8 cellular contexts compared by ENCODE assay signal in genomic region chr12:19544351-19544750, GRCh38.
"Had no signal": no experiment of that assay in that cellular context is flagged by ENCODE, and none has a peak within 500 bp of the region (broad histone marks: within the 10 kb centered on the region; RNA-seq: fewer than 3 reads in every experiment).

No MANE protein-coding gene starts in this region.

- FAIRE-seq: H1, H54, HTR-8/SVneo, K562 had no signal

- H3K27ac Mint-ChIP-seq: GM23338, H9 had no signal

- H3K4me2 ChIP-seq: GM23338 had no signal

- H3K4me3 Mint-ChIP-seq: GM23338, H9 had no signal

- ATAC-seq: GM23338, K562 had no signal

- H2AFZ ChIP-seq: GM23338 had no signal

- H3K9me3 Mint-ChIP-seq: GM23338, H9 had no signal

- H3K4me3 ChIP-seq: GM23338, K562 had no signal

- DNase-seq: H9, HCEC 1CT, IMR-90 had no signal
